17 cellular contexts compared by ENCODE assay signal in the genomic region with DNA sequence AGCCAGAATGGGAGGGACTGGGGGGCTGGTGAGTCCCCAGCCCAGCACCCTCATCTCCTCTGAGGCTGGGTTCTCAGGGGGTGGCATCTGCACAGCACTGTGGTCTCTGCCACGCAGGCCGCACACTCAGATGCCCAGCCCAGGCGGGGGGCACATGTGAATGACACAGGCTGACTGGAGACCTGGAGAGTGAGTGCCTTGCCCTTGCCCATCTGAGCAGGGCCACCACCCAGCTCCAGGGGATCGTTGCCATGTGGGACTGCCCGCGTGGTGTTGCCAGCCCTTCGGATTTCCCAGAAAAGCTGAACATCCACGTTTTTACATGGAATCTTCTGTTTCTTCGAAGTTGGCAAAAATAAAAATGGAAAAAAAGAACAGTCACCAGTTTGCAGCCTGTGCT. TPM values are rescaled to one million over a fixed set of nuclear protein-coding genes. Genes with fewer than 3 reads are reported as not detected.
DNase-seq lines count a peak whose midpoint lies in the region; TF ChIP-seq lines count a peak whose summit lies in the region.
"Had no signal": no experiment of that assay in that cellular context is flagged by ENCODE, and none has a peak within 500 bp of the region (broad histone marks: within the 10 kb centered on the region; RNA-seq: fewer than 3 reads in every experiment).

No MANE protein-coding gene starts in this region.

- H3K4me3 ChIP-seq in BLaER1 = no peak overlapping the region
- no peak overlapping the region for H3K4me3 ChIP-seq in trophoblast cell (ENCODE audit: low read depth, low read length)
- no peak overlapping the region for H3K4me3 ChIP-seq in tibial artery

- H4K20me1 ChIP-seq in BLaER1 = peaks cover 68% of the 10 kb centered on the region

- H2AFZ ChIP-seq in trophoblast cell (ENCODE audit: insufficient read depth, low read length, poor library complexity) = peak overlapping the region; percentile 14

- no peak overlapping the region for H4K91ac ChIP-seq in trophoblast cell (ENCODE audit: low read depth, low read length)

- H3K79me2 ChIP-seq in trophoblast cell (ENCODE audit: control insufficient read depth, insufficient read depth, low read length, poor library complexity) = no peaks in the 10 kb centered on the region

- no peaks in the 10 kb centered on the region for H3K9me3 Mint-ChIP-seq in chondrocyte (ENCODE audit: low read depth)
- H3K9me3 Mint-ChIP-seq: CD14-positive monocyte; CD4-positive, alpha-beta memory T cell; IgD-negative memory B cell had no signal

- H3K23ac ChIP-seq in trophoblast cell (ENCODE audit: low read length) = no peak overlapping the region

- H3K4me1 ChIP-seq in BLaER1 = peaks cover 63% of the 10 kb centered on the region
- peaks cover 4 to 9% of the 10 kb centered on the region in 2 experiments for H3K4me1 ChIP-seq in trophoblast cell (ENCODE audit: control insufficient read depth in 1 of 2, insufficient read depth in 2 of 2, low read length in 2 of 2)
- peaks cover 0 to 63% (median 53%) of the 10 kb centered on the region in 4 donors for H3K4me1 ChIP-seq in tibial artery

- DNase-seq in chondrocyte (ENCODE audit: low spot score) (peak; percentile 69), trophoblast cell (no peak), tibial artery (no peak), NCI-H1105 treated with DMSO at 0.1 percent for 48 hours (lab: John Stamatoyannopoulos, UW) (no peak), C1 segment of cervical spinal cord (lab: John Stamatoyannopoulos, UW) (no peak), Ammon's horn (ENCODE audit: low spot score) (no peak)
- DNase-seq: 8988T; CD4-positive, alpha-beta memory T cell; DMS153; DMS79; GDM1; GOT3; H7 had no signal

- TF ChIP-seq CTCF in chondrocyte (IDR thresholded peaks at IDR 0.05) (no peak), tibial artery (IDR thresholded peaks at IDR 0.05) (no peak)

- H3K27ac ChIP-seq in BLaER1 (0 out of 2 replicates have a peak overlapping the region, but pooled peaks have one; percentile 21), trophoblast cell (ENCODE audit: low read depth, low read length) (no peak overlapping the region), tibial artery (peak overlapping the region; percentile 50 to 79)

- H3K9ac ChIP-seq in BLaER1 (no peak overlapping the region), trophoblast cell (ENCODE audit: low read length) (no peak overlapping the region)

- H2BK5ac ChIP-seq in trophoblast cell (ENCODE audit: low read depth, low read length, poor library complexity) = no peak overlapping the region

- H3K4me3 Mint-ChIP-seq in chondrocyte (ENCODE audit: unreplicated experiment) = no peak overlapping the region
- H3K4me3 Mint-ChIP-seq: B cell; CD14-positive monocyte; CD4-positive, alpha-beta memory T cell; IgD-negative memory B cell had no signal

- H2BK12ac ChIP-seq in trophoblast cell (ENCODE audit: low read length) = no peak overlapping the region

- no peak overlapping the region for H3K18ac ChIP-seq in trophoblast cell (ENCODE audit: low read length)

- peaks cover 47% of the 10 kb centered on the region for H3K4me1 Mint-ChIP-seq in chondrocyte (ENCODE audit: low read depth)

- H4K12ac ChIP-seq in trophoblast cell (ENCODE audit: low read depth, low read length) = no peak overlapping the region

- H3K27me3 Mint-ChIP-seq in chondrocyte (ENCODE audit: low read depth) = no peaks in the 10 kb centered on the region
- H3K27me3 Mint-ChIP-seq: B cell; CD4-positive, alpha-beta memory T cell; IgD-negative memory B cell had no signal

- H2BK120ac ChIP-seq in trophoblast cell (ENCODE audit: insufficient read depth, low read length, poor library complexity) = no peak overlapping the region

- H3K14ac ChIP-seq in trophoblast cell (ENCODE audit: low read length) = no peak overlapping the region

- no peaks in the 10 kb centered on the region for H3K79me1 ChIP-seq in trophoblast cell (ENCODE audit: low read length)

- no peak overlapping the region for H3K27ac Mint-ChIP-seq in chondrocyte (ENCODE audit: unreplicated experiment)
- H3K27ac Mint-ChIP-seq: B cell; CD14-positive monocyte; CD4-positive, alpha-beta memory T cell; IgD-negative memory B cell had no signal

- no peak overlapping the region for H2AK5ac ChIP-seq in trophoblast cell (ENCODE audit: low read length)

- H3K27me3 ChIP-seq in BLaER1 (no peaks in the 10 kb centered on the region), trophoblast cell (ENCODE audit: insufficient read depth, low read length) (no peaks in the 10 kb centered on the region), tibial artery (no peaks in the 10 kb centered on the region)

- H3K9me3 ChIP-seq in BLaER1 (no peaks in the 10 kb centered on the region), trophoblast cell (ENCODE audit: insufficient read depth, low read depth, low read length) (no peaks in the 10 kb centered on the region), tibial artery (no peaks in the 10 kb centered on the region)

- H3K4ac ChIP-seq in trophoblast cell (ENCODE audit: low read depth, low read length) = no peak overlapping the region

- intact Hi-C loops in tibial artery (cut with DNase I; ENCODE audit: low total_unique reads) = no loop called here

- H3K36me3 ChIP-seq in BLaER1 (no peaks in the 10 kb centered on the region), trophoblast cell (ENCODE audit: control insufficient read depth in 1 of 2, insufficient read depth in 2 of 2, low read length in 2 of 2) (no peaks in the 10 kb centered on the region), tibial artery (no peaks in the 10 kb centered on the region)

- H3K4me2 ChIP-seq in BLaER1 (peak overlapping the region; percentile 89), trophoblast cell (ENCODE audit: low read length) (no peak overlapping the region)

- no peak overlapping the region for H4K8ac ChIP-seq in trophoblast cell (ENCODE audit: low read depth, low read length)

- WGBS in trophoblast cell (ENCODE audit: extremely low coverage, insufficient coverage, insufficient read length) = no CpG with 5 or more reads among the region's 9 CpGs

- no peaks in the 10 kb centered on the region for H3K36me3 Mint-ChIP-seq in chondrocyte (ENCODE audit: low read depth)
- H3K36me3 Mint-ChIP-seq: CD14-positive monocyte had no signal

RNA-seq across cellular contexts. Expression of a gene that starts 18.9 kb away (rescaled TPM):
- total RNA-seq in chondrocyte = 32.9 to 35.1 TPM (median 35.0 TPM) in 3 replicates
- polyA plus RNA-seq in trophoblast cell (2013) = 1.8 and 2.4 TPM in 2 replicates
